ENCODE assay signal across 19 cellular contexts in genomic region chr11:608751-609354, GRCh38. TPM values are rescaled to one million over a fixed set of nuclear protein-coding genes. Genes with fewer than 3 reads are reported as not detected.
"Had no signal": no experiment of that assay in that cellular context is flagged by ENCODE, and none has a peak within 500 bp of the region (broad histone marks: within the 10 kb centered on the region; RNA-seq: fewer than 3 reads in every experiment).

No MANE protein-coding gene starts in this region.

- H3K9me3 ChIP-seq: body of pancreas, psoas muscle, sigmoid colon, suprapubic skin had no signal

- H3K9me3 Mint-ChIP-seq: activated CD4-positive, alpha-beta memory T cell treated with anti-CD3 and anti-CD28 coated beads for 36 hours; immature natural killer cell; natural killer cell had no signal

- H3K27ac Mint-ChIP-seq: activated CD4-positive, alpha-beta memory T cell treated with anti-CD3 and anti-CD28 coated beads for 36 hours; immature natural killer cell had no signal

- ATAC-seq: body of pancreas; left colon; natural killer cell; psoas muscle; stimulated activated naive CD8-positive, alpha-beta T cell treated with anti-CD3 and anti-CD28 coated beads, Interleukin-15, Interleukin-2, amounts not matched to agents 100 U/mL and 50 U/mL, for 24 hours had no signal

- H3K4me1 ChIP-seq: body of pancreas had no signal

- DNase-seq: activated CD4-positive, alpha-beta memory T cell treated with anti-CD3 and anti-CD28 coated beads for 36 hours; activated naive CD4-positive, alpha-beta T cell treated with Interleukin-2 at 50 U/mL for 16 hours; body of pancreas; dorsolateral prefrontal cortex; immature natural killer cell; left colon; natural killer cell; psoas muscle; sigmoid colon; stimulated activated CD4-positive, alpha-beta T cell treated with anti-CD3 and anti-CD28 coated beads, Interleukin-4, amount 100 ng/mL, for 1 hour; stimulated activated CD8-positive, alpha-beta memory T cell treated with anti-CD3 and anti-CD28 coated beads, Interleukin-4, amount 100 ng/mL, for 48 hours; stimulated activated naive CD8-positive, alpha-beta T cell treated with anti-CD3 and anti-CD28 coated beads, Interleukin-15, Interleukin-2, amounts not matched to agents 100 U/mL and 50 U/mL, for 24 hours had no signal

- H3K4me3 ChIP-seq: body of pancreas, dorsolateral prefrontal cortex, psoas muscle, sigmoid colon, suprapubic skin had no signal

- H3K27ac ChIP-seq: body of pancreas, dorsolateral prefrontal cortex, psoas muscle, sigmoid colon, suprapubic skin had no signal

- H3K27me3 ChIP-seq: body of pancreas, dorsolateral prefrontal cortex, sigmoid colon, suprapubic skin had no signal

- H3K27me3 Mint-ChIP-seq: activated CD4-positive, alpha-beta memory T cell treated with anti-CD3 and anti-CD28 coated beads for 36 hours had no signal

- H3K4me3 Mint-ChIP-seq: activated CD4-positive, alpha-beta memory T cell treated with anti-CD3 and anti-CD28 coated beads for 36 hours; immature natural killer cell; natural killer cell had no signal

- H3K36me3 Mint-ChIP-seq: natural killer cell had no signal

RNA-seq across cellular contexts. Expression of gene CDHR5, which starts 15.9 kb away (rescaled TPM):
- total RNA-seq: activated CD4-positive, alpha-beta memory T cell treated with anti-CD3 and anti-CD28 coated beads for 36 hours; dorsolateral prefrontal cortex; natural killer cell; omental fat pad; urinary bladder had no signal
- polyA plus RNA-seq: immature natural killer cell had no signal

RNA-seq across cellular contexts. Expression of gene SCT, which starts 18.1 kb away (rescaled TPM):
- total RNA-seq: activated CD4-positive, alpha-beta memory T cell treated with anti-CD3 and anti-CD28 coated beads for 36 hours; body of pancreas; mucosa of gallbladder; natural killer cell; omental fat pad; sigmoid colon; suprapubic skin; T-helper 2 cell treated with Interferon-gamma antibody and Interleukin-4, amounts not matched to agents 100 ng/mL and 5 ng/mL, for 36 hours; urinary bladder had no signal
- polyA plus RNA-seq: adipose tissue, esophagus, immature natural killer cell, urinary bladder had no signal

RNA-seq across cellular contexts. Expression of gene DRD4, which starts 28.2 kb away (rescaled TPM):
- total RNA-seq: urinary bladder had no signal
- polyA plus RNA-seq: immature natural killer cell had no signal
